18 cellular contexts compared by ENCODE assay signal in genomic region chr2:30737326-30737610, GRCh38.
DNase-seq lines count a peak whose midpoint lies in the region; ATAC-seq and TF ChIP-seq lines count a peak whose summit lies in the region.
"Had no signal": no experiment of that assay in that cellular context is flagged by ENCODE, and none has a peak within 500 bp of the region (broad histone marks: within the 10 kb centered on the region; RNA-seq: fewer than 3 reads in every experiment).

No MANE protein-coding gene starts in this region.

- peak; percentile 54 for DNase-seq in activated effector memory CD4-positive, alpha-beta T cell treated with anti-CD3 and anti-CD28 coated beads, Interleukin-2, amount 50 U/mL, for 16 hours
- DNase-seq in activated effector memory CD4-positive, alpha-beta T cell treated with Interleukin-2 at 50 U/mL for 16 hours: no peak
- DNase-seq in mesenteric fat pad (ENCODE audit: low spot score): peak; percentile 82
- DNase-seq in upper lobe of right lung: peak; percentile 21
- no peak for DNase-seq in stimulated activated CD4-positive, alpha-beta T cell treated with anti-CD3 and anti-CD28 coated beads, Interleukin-2, amount 100 ng/mL, for 48 hours
- DNase-seq in nucleus accumbens (lab: John Stamatoyannopoulos, UW): no peak
- DNase-seq: CD4-positive, alpha-beta T cell; CD8-positive, alpha-beta memory T cell; DMS 273 treated with DMSO at 0.1 percent for 48 hours; EL; GDM1; H9 had no signal

- H3K27ac ChIP-seq in upper lobe of right lung: no peak overlapping the region
- H3K27ac ChIP-seq: 22Rv1, BLaER1, C4-2B had no signal

- TF ChIP-seq CTCF in upper lobe of right lung (IDR thresholded peaks at IDR 0.05): no peak

- intact Hi-C loops in upper lobe of right lung (cut with DNase I): no loop called here

- H3K36me3 ChIP-seq in upper lobe of right lung: no peaks in the 10 kb centered on the region
- H3K36me3 ChIP-seq: BLaER1 had no signal

- H3K9me3 ChIP-seq in upper lobe of right lung: no peaks in the 10 kb centered on the region
- H3K9me3 ChIP-seq: BLaER1 had no signal

- H3K4me1 ChIP-seq in upper lobe of right lung: no peaks in the 10 kb centered on the region

- no peaks in the 10 kb centered on the region for H3K27me3 ChIP-seq in upper lobe of right lung
- H3K27me3 ChIP-seq: BLaER1 had no signal

- H3K4me3 ChIP-seq in upper lobe of right lung: no peak overlapping the region
- H3K4me3 ChIP-seq: BLaER1, GM12878, GM23338 had no signal

- ATAC-seq in upper lobe of right lung: no peak
- ATAC-seq: GM12878, GM23338, HCT116 had no signal

Comparison
In these comparisons a context has a peak if more than half of its experiments do, and no peak if none do; other contexts are left out.
1. DNase-seq: peak in activated effector memory CD4-positive, alpha-beta T cell treated with anti-CD3 and anti-CD28 coated beads, Interleukin-2, amount 50 U/mL, for 16 hours (single experiment), mesenteric fat pad (single experiment) and upper lobe of right lung (single experiment); none in activated effector memory CD4-positive, alpha-beta T cell treated with Interleukin-2 at 50 U/mL for 16 hours (single experiment), stimulated activated CD4-positive, alpha-beta T cell treated with anti-CD3 and anti-CD28 coated beads, Interleukin-2, amount 100 ng/mL, for 48 hours (0 of 2) and nucleus accumbens (0 of 56).